21 cellular contexts compared by ENCODE assay signal in the genomic region with DNA sequence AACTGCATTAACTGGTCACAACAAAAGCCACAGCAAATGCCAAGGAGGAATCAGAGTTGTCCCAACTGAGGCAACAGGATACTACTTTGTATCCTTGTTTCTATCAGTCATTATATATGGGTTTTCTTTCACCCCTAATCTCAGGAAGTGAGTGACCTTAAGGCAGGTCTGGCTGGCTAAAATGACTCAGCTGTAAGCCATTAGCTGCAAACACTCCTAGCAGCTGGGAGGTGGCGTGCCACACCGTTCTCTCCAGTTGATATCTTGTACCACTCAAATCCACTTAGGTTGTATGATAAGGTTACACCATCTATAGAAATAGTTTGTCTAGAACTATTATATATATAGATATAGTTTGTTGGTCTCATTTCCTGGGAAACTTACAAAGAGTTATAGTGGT.
DNase-seq lines count a peak whose midpoint lies in the region; ATAC-seq and TF ChIP-seq lines count a peak whose summit lies in the region.
"Had no signal": no experiment of that assay in that cellular context is flagged by ENCODE, and none has a peak within 500 bp of the region (broad histone marks: within the 10 kb centered on the region; RNA-seq: fewer than 3 reads in every experiment).

No MANE protein-coding gene starts in this region.

- no peaks in the 10 kb centered on the region for H3K4me1 Mint-ChIP-seq in natural killer cell
- H3K4me1 Mint-ChIP-seq: B cell, CD14-positive monocyte had no signal

- no peak for TF ChIP-seq CTCF in choroid plexus epithelial cell (conservative IDR thresholded peaks at IDR 0.05; ENCODE audit: low read depth, low read length)
- TF ChIP-seq CTCF in natural killer cell (IDR thresholded peaks at IDR 0.05) = no peak

- H3K4me3 ChIP-seq in choroid plexus epithelial cell (ENCODE audit: low read depth, low read length) = no peak overlapping the region
- H3K4me3 ChIP-seq: A549, MG63, SK-N-MC had no signal

- H3K36me3 Mint-ChIP-seq in natural killer cell = no peaks in the 10 kb centered on the region
- H3K36me3 Mint-ChIP-seq: CD14-positive monocyte had no signal

- H3K9me3 Mint-ChIP-seq in natural killer cell = peaks cover 0 to 2% of the 10 kb centered on the region in 2 donors
- H3K9me3 Mint-ChIP-seq: CD14-positive monocyte had no signal

- ATAC-seq in HG03469 (IDR thresholded peaks at IDR 0.05; ENCODE audit: unreplicated experiment) (peak; percentile 53), natural killer cell (no peak)
- ATAC-seq: A549 had no signal

- no peak overlapping the region for H3K27ac Mint-ChIP-seq in natural killer cell
- H3K27ac Mint-ChIP-seq: B cell, CD14-positive monocyte had no signal

- no peaks in the 10 kb centered on the region for H3K27me3 Mint-ChIP-seq in natural killer cell (ENCODE audit: low read depth in 2 of 2)

- no peak overlapping the region for H3K4me3 Mint-ChIP-seq in natural killer cell
- H3K4me3 Mint-ChIP-seq: B cell, CD14-positive monocyte had no signal

- DNase-seq in ELR (ENCODE audit: low read depth) (peak; percentile 3), RPMI7951 (ENCODE audit: low read depth) (peak; percentile 0), choroid plexus epithelial cell (ENCODE audit: low read depth) (peak; percentile 10), natural killer cell (no peak), DMS 273 treated with DMSO at 0.1 percent for 48 hours (lab: John Stamatoyannopoulos, UW) (no peak), GDM1 (lab: John Stamatoyannopoulos, UW) (no peak), NCI-H2196 treated with DMSO at 0.1 percent for 48 hours (lab: John Stamatoyannopoulos, UW; ENCODE audit: unreplicated experiment) (no peak)
- DNase-seq: DMS79 treated with DMSO at 0.1 percent for 48 hours, Kasumi-1, MG63, NCI-H1048, NCI-H1417 treated with DMSO at 0.1 percent for 48 hours, NCI-H187, NCI-H82, SHP77 treated with DMSO at 0.1 percent for 48 hours, SW 1271 had no signal

- intact Hi-C loops in natural killer cell (cut with micrococcal nuclease) = no loop called here

Comparison
In these comparisons a context has a peak if more than half of its experiments do, and no peak if none do; other contexts are left out.
1. DNase-seq: peak in ELR (single experiment), RPMI7951 (single experiment) and choroid plexus epithelial cell (single experiment); none in natural killer cell (single experiment), DMS 273 treated with DMSO at 0.1 percent for 48 hours (single experiment), GDM1 (single experiment) and NCI-H2196 treated with DMSO at 0.1 percent for 48 hours (single experiment).